In genomic region chr5:94615843-94616242, GRCh38 we compare ENCODE assay signal across 28 cellular contexts.
"Had no signal": no experiment of that assay in that cellular context is flagged by ENCODE, and none has a peak within 500 bp of the region (broad histone marks: within the 10 kb centered on the region; RNA-seq: fewer than 3 reads in every experiment).

No MANE protein-coding gene starts in this region.

- DNase-seq: activated CD4-positive, alpha-beta memory T cell treated with anti-CD3 and anti-CD28 coated beads for 36 hours; activated CD4-positive, alpha-beta T cell treated with anti-CD3 and anti-CD28 coated beads, Interleukin-2, amount 10 ng/mL, durations not matched to agents 7 days and 5 days; activated CD4-positive, CD25-positive, alpha-beta regulatory T cell; activated CD8-positive, alpha-beta memory T cell treated with anti-CD3 and anti-CD28 coated beads for 24 hours; activated effector memory CD4-positive, alpha-beta T cell treated with anti-CD3 and anti-CD28 coated beads, Interleukin-2, amount 50 U/mL, for 16 hours; activated naive CD4-positive, alpha-beta T cell treated with Interleukin-2 at 50 U/mL for 16 hours; activated naive CD8-positive, alpha-beta T cell treated with anti-CD3 and anti-CD28 coated beads, Interleukin-2, amount 50 U/mL, for 24 hours; activated T-cell treated with anti-CD3 and anti-CD28 coated beads, Interleukin-2, amount 50 U/mL, for 4 hours; amniotic stem cell; body of pancreas; Kasumi-1; NCI-H1092; NCI-H1417; NCI-H1930; NCI-H2171; NCI-H226; NCI-H526; NK-92 treated with Interleukin-12 subunit alpha and Interleukin-12 subunit beta, amount 100 ng/mL, for 24 hours; OCI-M1; RPMI8226; T-helper 1 cell had no signal

- H3K36me3 ChIP-seq: ascending aorta had no signal

- H3K27ac Mint-ChIP-seq: activated CD4-positive, alpha-beta memory T cell treated with anti-CD3 and anti-CD28 coated beads for 36 hours; activated CD4-positive, alpha-beta T cell treated with anti-CD3 and anti-CD28 coated beads, Interleukin-2, amount 10 ng/mL, durations not matched to agents 7 days and 5 days; activated naive CD4-positive, alpha-beta T cell treated with anti-CD3 and anti-CD28 coated beads, Interleukin-2, amount 50 U/mL, for 72 hours; activated naive CD8-positive, alpha-beta T cell treated with anti-CD3 and anti-CD28 coated beads, Interleukin-2, amount 50 U/mL, for 24 hours had no signal

- H3K27me3 Mint-ChIP-seq: activated CD4-positive, alpha-beta memory T cell treated with anti-CD3 and anti-CD28 coated beads for 36 hours; activated CD4-positive, alpha-beta T cell treated with anti-CD3 and anti-CD28 coated beads, Interleukin-2, amount 10 ng/mL, durations not matched to agents 7 days and 5 days; activated naive CD8-positive, alpha-beta T cell treated with anti-CD3 and anti-CD28 coated beads, Interleukin-2, amount 50 U/mL, for 24 hours; central memory CD8-positive, alpha-beta T cell had no signal

- H3K4me3 Mint-ChIP-seq: activated CD4-positive, alpha-beta memory T cell treated with anti-CD3 and anti-CD28 coated beads for 36 hours; activated CD4-positive, alpha-beta T cell treated with anti-CD3 and anti-CD28 coated beads, Interleukin-2, amount 10 ng/mL, durations not matched to agents 7 days and 5 days; activated naive CD8-positive, alpha-beta T cell treated with anti-CD3 and anti-CD28 coated beads, Interleukin-2, amount 50 U/mL, for 24 hours; central memory CD8-positive, alpha-beta T cell had no signal

- H3K9me3 ChIP-seq: ascending aorta, body of pancreas had no signal

- H3K9me3 Mint-ChIP-seq: activated CD4-positive, alpha-beta memory T cell treated with anti-CD3 and anti-CD28 coated beads for 36 hours; activated CD4-positive, alpha-beta T cell treated with anti-CD3 and anti-CD28 coated beads, Interleukin-2, amount 10 ng/mL, durations not matched to agents 7 days and 5 days; activated naive CD4-positive, alpha-beta T cell treated with anti-CD3 and anti-CD28 coated beads, Interleukin-2, amount 50 U/mL, for 72 hours; activated naive CD8-positive, alpha-beta T cell treated with anti-CD3 and anti-CD28 coated beads, Interleukin-2, amount 50 U/mL, for 24 hours; activated T-cell treated with anti-CD3 and anti-CD28 coated beads, Interleukin-2, amount 50 U/mL, for 4 hours; central memory CD8-positive, alpha-beta T cell had no signal

- H3K27me3 ChIP-seq: ascending aorta, body of pancreas had no signal

- H3K27ac ChIP-seq: ascending aorta, body of pancreas, SK-N-MC, VCaP had no signal

- H3K4me3 ChIP-seq: ascending aorta, body of pancreas, SK-N-MC had no signal

- ATAC-seq: activated naive CD4-positive, alpha-beta T cell treated with anti-CD3 and anti-CD28 coated beads, Interleukin-2, amount 50 U/mL, for 72 hours; activated naive CD8-positive, alpha-beta T cell treated with anti-CD3 and anti-CD28 coated beads, Interleukin-2, amount 50 U/mL, for 24 hours; activated T-cell treated with anti-CD3 and anti-CD28 coated beads, Interleukin-2, amount 50 U/mL, for 4 hours; body of pancreas; Panc1; Right ventricle myocardium inferior had no signal
